ENCODE assay signal across 9 cellular contexts in the genomic region with DNA sequence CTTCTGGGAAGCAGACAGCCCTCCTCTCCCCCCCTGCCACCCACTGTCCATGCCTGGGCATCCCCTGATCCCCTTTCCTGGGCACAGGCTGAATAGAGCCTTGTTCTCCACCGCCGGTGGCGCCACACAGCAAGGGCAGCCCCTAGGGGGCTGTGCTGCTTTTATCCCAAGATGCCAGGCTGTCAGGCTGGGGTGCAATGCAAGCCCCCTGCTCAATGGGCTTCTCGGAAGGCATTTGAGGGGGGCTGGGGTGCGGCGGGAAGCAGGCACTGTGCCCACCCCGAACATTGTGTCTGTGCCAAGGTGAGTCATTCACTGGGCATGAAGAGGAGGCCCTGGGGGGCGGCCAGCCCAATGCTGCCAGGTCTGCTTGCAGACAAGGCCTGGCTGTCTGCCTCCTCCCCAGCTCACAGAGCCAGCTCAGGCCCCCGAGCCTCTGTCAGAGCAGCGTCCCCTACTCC. TPM values are rescaled to one million over a fixed set of nuclear protein-coding genes. Genes with fewer than 3 reads are reported as not detected.
DNase-seq lines count a peak whose midpoint lies in the region; ATAC-seq and TF ChIP-seq lines count a peak whose summit lies in the region.
"Had no signal": no experiment of that assay in that cellular context is flagged by ENCODE, and none has a peak within 500 bp of the region (broad histone marks: within the 10 kb centered on the region; RNA-seq: fewer than 3 reads in every experiment).

No MANE protein-coding gene starts in this region.

- H4K20me1 ChIP-seq in SK-N-SH (ENCODE audit: insufficient read depth) = no peaks in the 10 kb centered on the region

- H3K9me3 Mint-ChIP-seq in glutamatergic neuron (ENCODE audit: unreplicated experiment) = peaks cover 3% of the 10 kb centered on the region
- no peaks in the 10 kb centered on the region for H3K9me3 Mint-ChIP-seq in HFFc6
- H3K9me3 Mint-ChIP-seq: CD8-positive, alpha-beta memory T cell had no signal

- TF ChIP-seq CTCF in SK-N-SH (IDR thresholded peaks at IDR 0.05) (no peak), foreskin fibroblast (IDR thresholded peaks at IDR 0.05; ENCODE audit: low read depth, low read length) (no peak), glutamatergic neuron (IDR thresholded peaks at IDR 0.05; ENCODE audit: partially characterized antibody, unreplicated experiment) (no peak), HFFc6 (IDR thresholded peaks at IDR 0.05) (no peak)

- H3K36me3 ChIP-seq in SK-N-SH (replicated peaks in 1 of 2; ENCODE audit: control insufficient read depth in 1 of 2, insufficient read depth in 2 of 2, low read length in 1 of 2) = no peaks in the 10 kb centered on the region

- H3F3A ChIP-seq in SK-N-SH (replicated peaks; ENCODE audit: insufficient read depth) = peaks cover 12% of the 10 kb centered on the region

- no peak overlapping the region for H3K4me3 ChIP-seq in SK-N-SH (ENCODE audit: low read depth in 2 of 2, low read length in 1 of 2)
- no peak overlapping the region for H3K4me3 ChIP-seq in foreskin fibroblast (ENCODE audit: low read depth in 1 of 2, low read length in 2 of 2)

- peak in 12 of 14 donors; percentile 36 to 94 (median 75) for DNase-seq in C1 segment of cervical spinal cord (lab: John Stamatoyannopoulos, UW)
- DNase-seq in SK-N-SH = peak; percentile 45
- peak; percentile 24 to 60 for DNase-seq in foreskin fibroblast
- DNase-seq in pons (ENCODE audit: low spot score) = peak; percentile 69
- DNase-seq in glutamatergic neuron = no peak
- no peak for DNase-seq in HFFc6
- DNase-seq in SKM-1 treated with dmso at 0.1 percent for 144 hours (lab: John Stamatoyannopoulos, UW; ENCODE audit: unreplicated experiment) = no peak
- DNase-seq: CD8-positive, alpha-beta memory T cell had no signal

- peaks cover 18 to 19% of the 10 kb centered on the region in 2 experiments; a peak in 3 of 4 replicates for H3K4me1 ChIP-seq in SK-N-SH (ENCODE audit: control insufficient read depth in 1 of 2, insufficient read depth in 2 of 2, low read depth in 1 of 2, low read length in 1 of 2)

- peaks cover 5% of the 10 kb centered on the region for H3K4me1 Mint-ChIP-seq in glutamatergic neuron (ENCODE audit: low read depth, unreplicated experiment)
- H3K4me1 Mint-ChIP-seq in HFFc6 (ENCODE audit: low read depth) = peaks cover 6% of the 10 kb centered on the region; the same call in 1 of the 2 replicates

- H3K4me3 Mint-ChIP-seq in glutamatergic neuron (ENCODE audit: unreplicated experiment) = no peak overlapping the region
- H3K4me3 Mint-ChIP-seq in HFFc6 = no peak overlapping the region
- H3K4me3 Mint-ChIP-seq: CD8-positive, alpha-beta memory T cell had no signal

- peak overlapping the region in 1 of 2 experiments; percentile 78; a peak in 2 of 4 replicates for H3K27ac ChIP-seq in SK-N-SH (ENCODE audit: low read depth in 2 of 2, low read length in 1 of 2)

- no peak for TF ChIP-seq RAD21 in SK-N-SH (IDR thresholded peaks at IDR 0.05; ENCODE audit: low read length)

- peak in 1 of 2 experiments; percentile 80; a peak in 1 of 4 replicates for TF ChIP-seq EP300 in SK-N-SH (IDR thresholded peaks at IDR 0.05; ENCODE audit: borderline replicate concordance in 1 of 2, low read depth in 1 of 2, low read length in 1 of 2)

- WGBS in SK-N-SH (ENCODE audit: low lambda C conversion rate) = 11% methylated on average over 3 of the region's 10 CpGs

- H2AFZ ChIP-seq in SK-N-SH (ENCODE audit: low read depth) = peak overlapping the region; percentile 82; the same call in 1 of the 2 replicates

- H3K27ac Mint-ChIP-seq in glutamatergic neuron (ENCODE audit: unreplicated experiment) (no peak overlapping the region), HFFc6 (no peak overlapping the region)

- peak overlapping the region; percentile 62 for H3K9ac ChIP-seq in SK-N-SH

- no peak for ATAC-seq in GM19351 (IDR thresholded peaks at IDR 0.05; ENCODE audit: unreplicated experiment)

- CTCF ChIA-PET in SK-N-SH (lab: Yijun Ruan, JAX) = interaction anchor here (1.3 to 17.2 kb wide), 6 partner anchors 12 to 218 kb away, joined by 4 to 433 read pairs (median 8); a partner anchor contains a TSS

- no peaks in the 10 kb centered on the region for H3K36me3 Mint-ChIP-seq in glutamatergic neuron (ENCODE audit: unreplicated experiment)
- no peaks in the 10 kb centered on the region for H3K36me3 Mint-ChIP-seq in HFFc6 (ENCODE audit: low read depth)

- no peaks in the 10 kb centered on the region for H3K27me3 ChIP-seq in SK-N-SH (ENCODE audit: insufficient read depth)

- POLR2A ChIA-PET in SK-N-SH (lab: Yijun Ruan, JAX) = no interaction called here

- H3K27me3 Mint-ChIP-seq in glutamatergic neuron (ENCODE audit: unreplicated experiment) (peaks cover 4% of the 10 kb centered on the region), HFFc6 (ENCODE audit: insufficient read depth) (peaks cover 3% of the 10 kb centered on the region)

- H3K9me2 ChIP-seq in SK-N-SH = no peaks in the 10 kb centered on the region

- H3K79me2 ChIP-seq in SK-N-SH (ENCODE audit: insufficient read depth) = no peaks in the 10 kb centered on the region

- no peaks in the 10 kb centered on the region for H3K9me3 ChIP-seq in SK-N-SH

- peak overlapping the region; percentile 58; the same call in 1 of the 2 replicates for H3K4me2 ChIP-seq in SK-N-SH

TF ChIP-seq in SK-N-SH, 30 proteins besides CTCF, POLR2A, EP300 and RAD21 (continues in another document):
- TF ChIP-seq SIN3A (IDR thresholded peaks at IDR 0.05; ENCODE audit: borderline replicate concordance, low read depth, low read length) (no peak), SMC3 (IDR thresholded peaks at IDR 0.05; ENCODE audit: low read depth, low read length) (no peak), NRF1 (IDR thresholded peaks at IDR 0.05; ENCODE audit: low read depth, low read length) (no peak), GATA2 (CRISPR knock-in tag; IDR thresholded peaks at IDR 0.05) (no peak), JUND (IDR thresholded peaks at IDR 0.05) (peak; percentile 89; the same call in 1 of the 2 replicates), EZH2phosphoT487 (IDR thresholded peaks at IDR 0.05; ENCODE audit: borderline replicate concordance, low read depth) (no peak), NFIC (IDR thresholded peaks at IDR 0.05; ENCODE audit: borderline replicate concordance) (peak; percentile 99), TCF12 (IDR thresholded peaks at IDR 0.05) (peak; percentile 70; the same call in 1 of the 2 replicates), RXRA (IDR thresholded peaks at IDR 0.05; ENCODE audit: borderline replicate concordance, low read depth) (no peak; the same call in 1 of the 2 replicates), MXI1 (IDR thresholded peaks at IDR 0.05; ENCODE audit: low read depth, low read length) (no peak)
- TF ChIP-seq, protein P1, sequence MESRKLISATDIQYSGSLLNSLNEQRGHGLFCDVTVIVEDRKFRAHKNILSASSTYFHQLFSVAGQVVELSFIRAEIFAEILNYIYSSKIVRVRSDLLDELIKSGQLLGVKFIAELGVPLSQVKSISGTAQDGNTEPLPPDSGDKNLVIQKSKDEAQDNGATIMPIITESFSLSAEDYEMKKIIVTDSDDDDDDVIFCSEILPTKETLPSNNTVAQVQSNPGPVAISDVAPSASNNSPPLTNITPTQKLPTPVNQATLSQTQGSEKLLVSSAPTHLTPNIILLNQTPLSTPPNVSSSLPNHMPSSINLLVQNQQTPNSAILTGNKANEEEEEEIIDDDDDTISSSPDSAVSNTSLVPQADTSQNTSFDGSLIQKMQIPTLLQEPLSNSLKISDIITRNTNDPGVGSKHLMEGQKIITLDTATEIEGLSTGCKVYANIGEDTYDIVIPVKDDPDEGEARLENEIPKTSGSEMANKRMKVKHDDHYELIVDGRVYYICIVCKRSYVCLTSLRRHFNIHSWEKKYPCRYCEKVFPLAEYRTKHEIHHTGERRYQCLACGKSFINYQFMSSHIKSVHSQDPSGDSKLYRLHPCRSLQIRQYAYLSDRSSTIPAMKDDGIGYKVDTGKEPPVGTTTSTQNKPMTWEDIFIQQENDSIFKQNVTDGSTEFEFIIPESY (IDR thresholded peaks at IDR 0.05; ENCODE audit: borderline replicate concordance, low read depth) = peak; percentile 37; the same call in 1 of the 2 replicates
- TF ChIP-seq, protein P2, sequence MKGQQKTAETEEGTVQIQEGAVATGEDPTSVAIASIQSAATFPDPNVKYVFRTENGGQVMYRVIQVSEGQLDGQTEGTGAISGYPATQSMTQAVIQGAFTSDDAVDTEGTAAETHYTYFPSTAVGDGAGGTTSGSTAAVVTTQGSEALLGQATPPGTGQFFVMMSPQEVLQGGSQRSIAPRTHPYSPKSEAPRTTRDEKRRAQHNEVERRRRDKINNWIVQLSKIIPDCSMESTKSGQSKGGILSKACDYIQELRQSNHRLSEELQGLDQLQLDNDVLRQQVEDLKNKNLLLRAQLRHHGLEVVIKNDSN (IDR thresholded peaks at IDR 0.05; ENCODE audit: borderline replicate concordance, low read depth) = no peak

RNA-seq across cellular contexts. Expression of a gene that starts 1.5 kb away (rescaled TPM):
- 0.48 and 0.71 TPM in 2 replicates for polyA plus RNA-seq in SK-N-SH (2012; rRNA removed)
- 0.23 and 0.35 TPM in 2 replicates for polyA plus RNA-seq in SK-N-SH (2012; cell fraction: cytosol; rRNA removed)
- polyA plus RNA-seq in SK-N-SH (2012; cell fraction: nucleus; rRNA removed) = 0.36 and 0.44 TPM in 2 replicates
- total RNA-seq in glutamatergic neuron (ENCODE audit: unreplicated experiment) = not detected
- total RNA-seq in HFFc6 (2021; fragmentation: NEBNext Ultra II Directional; extraction: Animal tissue kit (Norgen Biotek cat#: 25700)) = not detected
- total RNA-seq: CD8-positive, alpha-beta memory T cell had no signal
- polyA plus RNA-seq: CD8-positive, alpha-beta memory T cell had no signal

RNA-seq across cellular contexts. Expression of a gene that starts 17.6 kb away (rescaled TPM):
- polyA plus RNA-seq in SK-N-SH (2012; rRNA removed) = 79.9 and 82.9 TPM in 2 replicates
- 82.5 and 121 TPM in 2 replicates for polyA plus RNA-seq in SK-N-SH (2012; cell fraction: cytosol; rRNA removed)
- 112 and 140 TPM in 2 replicates for polyA plus RNA-seq in SK-N-SH (2012; cell fraction: nucleus; rRNA removed)
- total RNA-seq in glutamatergic neuron (ENCODE audit: unreplicated experiment) = 102 TPM
- total RNA-seq in HFFc6 (2021; fragmentation: NEBNext Ultra II Directional; extraction: Animal tissue kit (Norgen Biotek cat#: 25700)) = 100 to 1,000 TPM; 117 to 129 (median 122) TPM

RNA-seq across cellular contexts. Expression of a gene that starts 30.8 kb away (rescaled TPM):
- polyA plus RNA-seq in SK-N-SH (2012; rRNA removed) = 12.6 and 14.7 TPM in 2 replicates
- polyA plus RNA-seq in SK-N-SH (2012; cell fraction: cytosol; rRNA removed) = 4.0 and 7.1 TPM in 2 replicates
- 40.0 and 52.6 TPM in 2 replicates for polyA plus RNA-seq in SK-N-SH (2012; cell fraction: nucleus; rRNA removed)
- 7.4 TPM for total RNA-seq in glutamatergic neuron (ENCODE audit: unreplicated experiment)
- total RNA-seq in HFFc6 (2021; fragmentation: NEBNext Ultra II Directional; extraction: Animal tissue kit (Norgen Biotek cat#: 25700)) = 10 to 100 TPM; 11.4 to 25.6 (median 24.1) TPM

RNA-seq across cellular contexts. Expression of a gene that starts 51.3 kb away (rescaled TPM):
- 5.4 and 11.9 TPM in 2 replicates for polyA plus RNA-seq in SK-N-SH (2012; rRNA removed)
- 4.7 and 10.1 TPM in 2 replicates for polyA plus RNA-seq in SK-N-SH (2012; cell fraction: cytosol; rRNA removed)
- 3.3 and 3.6 TPM in 2 replicates for polyA plus RNA-seq in SK-N-SH (2012; cell fraction: nucleus; rRNA removed)
- 14.6 TPM for total RNA-seq in glutamatergic neuron (ENCODE audit: unreplicated experiment)
- under 1 TPM in 5 of 6 experiments, not detected in 1; 0.19 to 0.36 (median 0.25) TPM for total RNA-seq in HFFc6 (2021; fragmentation: NEBNext Ultra II Directional; extraction: Animal tissue kit (Norgen Biotek cat#: 25700))
- total RNA-seq: CD8-positive, alpha-beta memory T cell had no signal
- polyA plus RNA-seq: CD8-positive, alpha-beta memory T cell had no signal

Comparison
In these comparisons a context has a peak if more than half of its experiments do, and no peak if none do; other contexts are left out.
1. DNase-seq: peak in C1 segment of cervical spinal cord (12 of 14), SK-N-SH (single experiment), foreskin fibroblast (2 of 2) and pons (single experiment); none in glutamatergic neuron (single experiment), HFFc6 (single experiment) and SKM-1 treated with dmso at 0.1 percent for 144 hours (single experiment).